ENCODE assay signal across 31 cellular contexts in genomic region chr11:114049050-114049449, GRCh38.
"Had no signal": no experiment of that assay in that cellular context is flagged by ENCODE, and none has a peak within 500 bp of the region (broad histone marks: within the 10 kb centered on the region; RNA-seq: fewer than 3 reads in every experiment).

No MANE protein-coding gene starts in this region.

- H3K27me3 Mint-ChIP-seq: activated naive CD8-positive, alpha-beta T cell treated with anti-CD3 and anti-CD28 coated beads for 36 hours had no signal

- H3K36me3 ChIP-seq: adrenal gland, ascending aorta, esophagus squamous epithelium, heart right ventricle, transverse colon had no signal

- H3K9me3 ChIP-seq: adrenal gland, ascending aorta, esophagus squamous epithelium, testis, transverse colon had no signal

- H3K9me3 Mint-ChIP-seq: activated naive CD4-positive, alpha-beta T cell treated with anti-CD3 and anti-CD28 coated beads for 36 hours; activated naive CD8-positive, alpha-beta T cell treated with anti-CD3 and anti-CD28 coated beads for 36 hours; activated T-helper 1 cell treated with anti-CD3 and anti-CD28 coated beads, Interleukin-12 subunit alpha, Interleukin-12 subunit beta, Interleukin-2, Interleukin-4 antibody, amounts not matched to agents 30 ng/mL and 10 ng/mL and 1 ng/mL, durations not matched to agents 14 hours and 24 hours and 36 hours; brain; mesothelial cell of epicardium; naive B cell had no signal

- H3K4me1 ChIP-seq: adrenal gland, ascending aorta, testis had no signal

- H3K4me3 ChIP-seq: adrenal gland, ascending aorta, esophagus squamous epithelium, heart right ventricle, skin epidermis, testis, transverse colon had no signal

- H3K27ac Mint-ChIP-seq: activated naive CD4-positive, alpha-beta T cell treated with anti-CD3 and anti-CD28 coated beads for 36 hours; activated naive CD8-positive, alpha-beta T cell treated with anti-CD3 and anti-CD28 coated beads for 36 hours; activated T-helper 1 cell treated with anti-CD3 and anti-CD28 coated beads, Interleukin-12 subunit alpha, Interleukin-12 subunit beta, Interleukin-2, Interleukin-4 antibody, amounts not matched to agents 30 ng/mL and 10 ng/mL and 1 ng/mL, durations not matched to agents 14 hours and 24 hours and 36 hours; mesothelial cell of epicardium; naive B cell had no signal

- DNase-seq: activated CD4-positive, alpha-beta T cell treated with anti-CD3 and anti-CD28 coated beads for 48 hours; activated CD4-positive, alpha-beta T cell treated with anti-CD3 and anti-CD28 coated beads, Interleukin-2, amount 50 U/mL, for 48 hours; activated CD8-positive, alpha-beta memory T cell treated with anti-CD3 and anti-CD28 coated beads, Interleukin-2, amount 50 U/mL, for 4 hours; activated effector memory CD4-positive, alpha-beta T cell treated with anti-CD3 and anti-CD28 coated beads, Interleukin-2, amount 50 U/mL, for 16 hours; activated naive CD4-positive, alpha-beta T cell treated with anti-CD3 and anti-CD28 coated beads for 36 hours; activated naive CD8-positive, alpha-beta T cell treated with anti-CD3 and anti-CD28 coated beads for 36 hours; activated T-cell treated with anti-CD3 and anti-CD28 coated beads, Interleukin-2, amount 50 U/mL, for 1 hour; adrenal gland; effector CD4-positive, alpha-beta T cell; esophagus squamous epithelium; foreskin melanocyte; heart right ventricle; islet precursor cell; left cardiac atrium; mammary epithelial cell; naive B cell; stimulated activated CD4-positive, alpha-beta T cell treated with anti-CD3 and anti-CD28 coated beads, Interleukin-12 subunit alpha, Interleukin-12 subunit beta, amount 100 ng/mL, for 4 hours; stimulated activated CD4-positive, alpha-beta T cell treated with anti-CD3 and anti-CD28 coated beads, Interleukin-4, amount 100 ng/mL, for 1 hour; stimulated activated naive CD8-positive, alpha-beta T cell treated with anti-CD3 and anti-CD28 coated beads, Interleukin-15, Interleukin-2, amounts not matched to agents 100 U/mL and 50 U/mL, for 24 hours; T-helper 1 cell; testis; transverse colon had no signal

- H3K27me3 ChIP-seq: adrenal gland, ascending aorta, esophagus squamous epithelium, heart right ventricle, testis, transverse colon had no signal

- H3K27ac ChIP-seq: adrenal gland, ascending aorta, epithelial cell of prostate, esophagus squamous epithelium, heart right ventricle, skin epidermis, testis, VCaP had no signal

- H3K36me3 Mint-ChIP-seq: activated naive CD8-positive, alpha-beta T cell treated with anti-CD3 and anti-CD28 coated beads for 36 hours; brain; mesothelial cell of epicardium; naive B cell had no signal

- H3K4me1 Mint-ChIP-seq: mesothelial cell of epicardium had no signal

- ATAC-seq: activated CD4-positive, CD25-positive, alpha-beta regulatory T cell treated with anti-CD3 and anti-CD28 coated beads, Interleukin-2, amount 50 U/mL, for 24 hours; heart right ventricle; left cardiac atrium; sciatic nerve; stimulated activated naive CD8-positive, alpha-beta T cell treated with anti-CD3 and anti-CD28 coated beads, Interleukin-15, Interleukin-2, amounts not matched to agents 100 U/mL and 50 U/mL, for 24 hours had no signal

- H3K4me3 Mint-ChIP-seq: activated naive CD4-positive, alpha-beta T cell treated with anti-CD3 and anti-CD28 coated beads for 36 hours; activated naive CD8-positive, alpha-beta T cell treated with anti-CD3 and anti-CD28 coated beads for 36 hours; activated T-helper 1 cell treated with anti-CD3 and anti-CD28 coated beads, Interleukin-12 subunit alpha, Interleukin-12 subunit beta, Interleukin-2, Interleukin-4 antibody, amounts not matched to agents 30 ng/mL and 10 ng/mL and 1 ng/mL, durations not matched to agents 14 hours and 24 hours and 36 hours; brain; mesothelial cell of epicardium; naive B cell had no signal
